19 cellular contexts compared by ENCODE assay signal in genomic region chr1:237751090-237751489, GRCh38.
DNase-seq lines count a peak whose midpoint lies in the region; ATAC-seq, FAIRE-seq and TF ChIP-seq lines count a peak whose summit lies in the region.
"Had no signal": no experiment of that assay in that cellular context is flagged by ENCODE, and none has a peak within 500 bp of the region (broad histone marks: within the 10 kb centered on the region; RNA-seq: fewer than 3 reads in every experiment).

No MANE protein-coding gene starts in this region.

- H4K91ac ChIP-seq in neuronal stem cell (ENCODE audit: low read depth, low read length, poor library complexity): no peak overlapping the region

- no peak overlapping the region for H3K4ac ChIP-seq in neuronal stem cell (ENCODE audit: low read length)

- peak overlapping the region; percentile 26 for H2AFZ ChIP-seq in neuronal stem cell (ENCODE audit: low read length)

- H2BK120ac ChIP-seq in neuronal stem cell (ENCODE audit: low read depth, low read length): no peak overlapping the region

- no peak overlapping the region for H3K14ac ChIP-seq in neuronal stem cell (ENCODE audit: low read length)

- H2BK12ac ChIP-seq in neuronal stem cell (ENCODE audit: low read length): no peak overlapping the region

- H3K9ac ChIP-seq in neuronal stem cell (ENCODE audit: low read depth, low read length, poor library complexity): no peak overlapping the region
- H3K9ac ChIP-seq: BLaER1 had no signal

- no peak overlapping the region for H3K18ac ChIP-seq in neuronal stem cell (ENCODE audit: low read length)

- WGBS in neuronal stem cell (ENCODE audit: extremely low coverage in 2 of 2, insufficient read length in 2 of 2, insufficient replicate concordance in 1 of 2), 2 donors: no CpG with 5 or more reads among the region's 2 CpGs

- H2AK5ac ChIP-seq in neuronal stem cell (ENCODE audit: low read depth, low read length): no peak overlapping the region

- TF ChIP-seq CTCF in D721Med (IDR thresholded peaks at IDR 0.05; ENCODE audit: insufficient read depth, missing control alignments) (no peak), brain microvascular endothelial cell (IDR thresholded peaks at IDR 0.05; ENCODE audit: low read depth, low read length, missing control alignments) (no peak)

- in situ Hi-C loops in brain microvascular endothelial cell (cut with HindIII; ENCODE audit: low pct_ligation_motif_present, low sequenced_read_pairs): no loop called here

- no peak overlapping the region for H4K8ac ChIP-seq in neuronal stem cell (ENCODE audit: low read depth, low read length)

- H3K79me1 ChIP-seq in neuronal stem cell (ENCODE audit: low read depth, low read length): no peaks in the 10 kb centered on the region

- H3K27ac ChIP-seq in neuronal stem cell (replicated peaks; ENCODE audit: low read length): no peak overlapping the region
- no peak overlapping the region for H3K27ac ChIP-seq in brain microvascular endothelial cell
- H3K27ac ChIP-seq: BLaER1 had no signal

- no peaks in the 10 kb centered on the region for H3K9me3 ChIP-seq in neuronal stem cell (replicated peaks in 1 of 2; ENCODE audit: control insufficient read depth in 2 of 2, insufficient read depth in 1 of 2, low read depth in 1 of 2, low read length in 2 of 2)
- H3K9me3 ChIP-seq: BE2C, BLaER1 had no signal

- DNase-seq in D721Med (ENCODE audit: insufficient read length, low spot score): no peak
- DNase-seq in left lobe of liver (ENCODE audit: low spot score): no peak
- DNase-seq in neuronal stem cell (ENCODE audit: low spot score): no peak
- DNase-seq in NCI-H1417 (lab: John Stamatoyannopoulos, UW): no peak
- no peak for DNase-seq in brain microvascular endothelial cell
- DNase-seq: 8988T; ACHN; BE2C; C1 segment of cervical spinal cord; CD4-positive, alpha-beta memory T cell; CD4-positive, CD25-positive, alpha-beta regulatory T cell; CD8-positive, alpha-beta memory T cell; COR-L47; DMS79 treated with DMSO at 0.1 percent for 48 hours; GF-D8 had no signal

- no peak overlapping the region for H3K4me2 ChIP-seq in neuronal stem cell (ENCODE audit: insufficient read depth, low read length, poor library complexity, severe bottlenecking)
- H3K4me2 ChIP-seq: BLaER1 had no signal

- ATAC-seq in left lobe of liver: peak; percentile 95
- ATAC-seq in HG02981 (IDR thresholded peaks at IDR 0.05; ENCODE audit: unreplicated experiment): no peak

- H3K4me1 ChIP-seq in neuronal stem cell (ENCODE audit: control insufficient read depth in 2 of 2, insufficient read depth in 1 of 2, low read depth in 1 of 2, low read length in 2 of 2): peaks cover 0 to 31% of the 10 kb centered on the region in 2 donors

- H3K36me3 ChIP-seq in neuronal stem cell (replicated peaks in 1 of 2; ENCODE audit: control insufficient read depth in 2 of 2, insufficient read depth in 2 of 2, low read length in 2 of 2) (no peaks in the 10 kb centered on the region), brain microvascular endothelial cell (replicated peaks) (no peaks in the 10 kb centered on the region)
- H3K36me3 ChIP-seq: BE2C, BLaER1 had no signal

- H3K4me3 ChIP-seq in neuronal stem cell (ENCODE audit: low read length in 2 of 2) (no peak overlapping the region), brain microvascular endothelial cell (ENCODE audit: low read depth, low read length) (no peak overlapping the region)
- H3K4me3 ChIP-seq: BLaER1 had no signal

- no peak overlapping the region for H2BK15ac ChIP-seq in neuronal stem cell (ENCODE audit: low read length)

- H2BK5ac ChIP-seq in neuronal stem cell (ENCODE audit: low read length): no peak overlapping the region

- peak; percentile 6 for FAIRE-seq in D721Med (lab: Jason Lieb, UNC)
- FAIRE-seq: GM12891, GM19239 had no signal

- H3K27me3 ChIP-seq in neuronal stem cell (ENCODE audit: control insufficient read depth in 3 of 3, insufficient read depth in 3 of 3, low read depth in 1 of 3, low read length in 3 of 3): no peaks in the 10 kb centered on the region
- H3K27me3 ChIP-seq in brain microvascular endothelial cell (replicated peaks): no peaks in the 10 kb centered on the region
- H3K27me3 ChIP-seq: BE2C, BLaER1 had no signal

- no peak overlapping the region for H3K23ac ChIP-seq in neuronal stem cell (ENCODE audit: low read depth, low read length, poor library complexity)
